Comparison of ENCODE assay signal across 9 cellular contexts in the genomic region with DNA sequence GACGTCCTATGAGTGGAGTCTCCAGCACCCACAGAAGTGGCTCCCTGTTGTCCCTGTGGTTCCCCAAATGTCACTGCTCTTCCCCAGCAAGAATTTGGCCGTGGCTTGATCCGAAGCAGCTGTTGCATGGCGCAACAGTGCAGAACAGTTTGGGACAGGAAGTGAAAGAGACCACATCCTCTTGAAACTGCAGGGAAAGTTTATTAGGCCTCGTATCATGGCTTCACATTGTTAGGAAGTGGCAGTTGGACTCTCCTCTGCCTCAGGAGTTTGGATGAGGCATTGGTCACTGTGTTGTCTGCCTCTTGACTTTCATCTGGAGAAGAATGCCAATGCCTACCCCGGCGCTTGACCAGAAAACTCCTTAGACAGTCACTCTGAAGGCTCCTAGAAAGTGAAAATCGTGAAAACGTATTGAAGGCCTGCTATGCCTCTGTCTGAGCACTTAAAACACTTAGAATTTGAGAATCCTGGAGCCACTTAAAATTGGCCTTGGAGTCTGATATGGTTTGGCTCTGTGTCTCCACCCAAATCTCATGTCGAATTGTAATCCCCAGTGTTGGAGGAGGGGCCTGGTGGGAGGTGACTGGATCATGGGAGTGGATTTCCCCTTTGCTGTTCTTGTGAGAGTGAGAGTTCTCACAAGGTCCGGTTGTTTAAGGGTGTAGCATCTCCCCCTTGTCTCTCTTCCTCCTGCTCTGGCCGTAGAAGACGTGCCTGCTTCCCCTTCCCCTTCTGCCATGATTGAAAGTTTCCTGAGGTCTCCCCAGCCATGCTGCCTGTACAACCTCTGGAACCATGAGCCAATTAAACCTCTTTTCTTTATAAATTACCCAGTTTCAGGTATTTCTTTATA.
DNase-seq lines count a peak whose midpoint lies in the region; ATAC-seq and TF ChIP-seq lines count a peak whose summit lies in the region.
"Had no signal": no experiment of that assay in that cellular context is flagged by ENCODE, and none has a peak within 500 bp of the region (broad histone marks: within the 10 kb centered on the region; RNA-seq: fewer than 3 reads in every experiment).

No MANE protein-coding gene starts in this region.

- no peaks in the 10 kb centered on the region for H3K36me3 Mint-ChIP-seq in CD4-positive, CD25-positive, alpha-beta regulatory T cell
- no peaks in the 10 kb centered on the region for H3K36me3 Mint-ChIP-seq in activated naive CD8-positive, alpha-beta T cell
- H3K36me3 Mint-ChIP-seq in mesothelial cell of epicardium, result no peaks in the 10 kb centered on the region

- H3K9ac ChIP-seq in trophoblast cell (ENCODE audit: low read length), result no peak overlapping the region
- H3K9ac ChIP-seq: parathyroid adenoma had no signal

- ATAC-seq in CD4-positive, CD25-positive, alpha-beta regulatory T cell (ENCODE audit: low read depth in 2 of 2), result peak; percentile 54 to 56
- ATAC-seq in GM19438 (IDR thresholded peaks at IDR 0.05; ENCODE audit: low read depth, unreplicated experiment), result peak; percentile 78
- peak; percentile 53 for ATAC-seq in HG03558 (IDR thresholded peaks at IDR 0.05; ENCODE audit: extremely low read depth, unreplicated experiment)

- no peak overlapping the region for H4K91ac ChIP-seq in trophoblast cell (ENCODE audit: low read depth, low read length)

- H3K36me3 ChIP-seq in CD4-positive, CD25-positive, alpha-beta regulatory T cell (ENCODE audit: control insufficient read depth, insufficient read depth, low read length), result no peaks in the 10 kb centered on the region
- H3K36me3 ChIP-seq in trophoblast cell (ENCODE audit: control insufficient read depth in 1 of 2, insufficient read depth in 2 of 2, low read length in 2 of 2), result no peaks in the 10 kb centered on the region

- no peaks in the 10 kb centered on the region for H3K79me2 ChIP-seq in trophoblast cell (ENCODE audit: control insufficient read depth, insufficient read depth, low read length, poor library complexity)
- H3K79me2 ChIP-seq: parathyroid adenoma had no signal

- no peaks in the 10 kb centered on the region for H3K79me1 ChIP-seq in trophoblast cell (ENCODE audit: low read length)

- no peak for TF ChIP-seq CTCF in mesothelial cell of epicardium (IDR thresholded peaks at IDR 0.05; ENCODE audit: unreplicated experiment)

- peaks cover 5 to 22% (median 13%) of the 10 kb centered on the region in 4 donors for H3K4me1 Mint-ChIP-seq in CD4-positive, CD25-positive, alpha-beta regulatory T cell
- peaks cover 23% of the 10 kb centered on the region for H3K4me1 Mint-ChIP-seq in activated naive CD8-positive, alpha-beta T cell (ENCODE audit: low read depth)
- peaks cover 3% of the 10 kb centered on the region for H3K4me1 Mint-ChIP-seq in mesothelial cell of epicardium

- H3K9me3 Mint-ChIP-seq in CD4-positive, CD25-positive, alpha-beta regulatory T cell, result no peaks in the 10 kb centered on the region
- H3K9me3 Mint-ChIP-seq in activated naive CD8-positive, alpha-beta T cell (ENCODE audit: low read depth), result no peaks in the 10 kb centered on the region
- no peaks in the 10 kb centered on the region for H3K9me3 Mint-ChIP-seq in mesothelial cell of epicardium

- H2AK5ac ChIP-seq in trophoblast cell (ENCODE audit: low read length), result no peak overlapping the region

- H4K12ac ChIP-seq in trophoblast cell (ENCODE audit: low read depth, low read length), result no peak overlapping the region

- DNase-seq in CD4-positive, CD25-positive, alpha-beta regulatory T cell, result peak in 2 of 3 donors; percentile 1 to 64
- DNase-seq in trophoblast cell, result peak; percentile 11 to 37
- DNase-seq in NCI-H1048 (lab: John Stamatoyannopoulos, UW), result no peak
- DNase-seq in DMS 273 treated with DMSO at 0.1 percent for 48 hours (lab: John Stamatoyannopoulos, UW), result no peak
- no peak for DNase-seq in mesothelial cell of epicardium (ENCODE audit: low spot score in 2 of 2, unreplicated experiment in 2 of 2)

- WGBS in trophoblast cell (ENCODE audit: extremely low coverage, insufficient coverage, insufficient read length), result no CpG with 5 or more reads among the region's 13 CpGs

- no peak overlapping the region for H3K14ac ChIP-seq in trophoblast cell (ENCODE audit: low read length)

- H3K4me3 Mint-ChIP-seq in CD4-positive, CD25-positive, alpha-beta regulatory T cell, result peak overlapping the region in 2 of 4 donors; percentile 74 to 80
- peak overlapping the region; percentile 63 for H3K4me3 Mint-ChIP-seq in activated naive CD8-positive, alpha-beta T cell
- H3K4me3 Mint-ChIP-seq in mesothelial cell of epicardium, result no peak overlapping the region

- no peaks in the 10 kb centered on the region for H3K27me3 Mint-ChIP-seq in CD4-positive, CD25-positive, alpha-beta regulatory T cell
- no peaks in the 10 kb centered on the region for H3K27me3 Mint-ChIP-seq in activated naive CD8-positive, alpha-beta T cell
- H3K27me3 Mint-ChIP-seq in mesothelial cell of epicardium (ENCODE audit: low read depth), result no peaks in the 10 kb centered on the region

- H2BK12ac ChIP-seq in trophoblast cell (ENCODE audit: low read length), result no peak overlapping the region

- H2BK120ac ChIP-seq in trophoblast cell (ENCODE audit: insufficient read depth, low read length, poor library complexity), result no peak overlapping the region

- H3K23ac ChIP-seq in trophoblast cell (ENCODE audit: low read length), result no peak overlapping the region

- peak overlapping the region in 2 of 3 donors; percentile 67 to 83 for H3K27ac Mint-ChIP-seq in CD4-positive, CD25-positive, alpha-beta regulatory T cell
- peak overlapping the region; percentile 62 for H3K27ac Mint-ChIP-seq in activated naive CD8-positive, alpha-beta T cell
- no peak overlapping the region for H3K27ac Mint-ChIP-seq in mesothelial cell of epicardium

- no peaks in the 10 kb centered on the region for H3K27me3 ChIP-seq in CD4-positive, CD25-positive, alpha-beta regulatory T cell (ENCODE audit: control insufficient read depth, insufficient read depth, low read length)
- H3K27me3 ChIP-seq in trophoblast cell (ENCODE audit: insufficient read depth, low read length), result no peaks in the 10 kb centered on the region

- H3K4me2 ChIP-seq in trophoblast cell (ENCODE audit: low read length), result no peak overlapping the region

- no peak overlapping the region for H3K27ac ChIP-seq in CD4-positive, CD25-positive, alpha-beta regulatory T cell (ENCODE audit: insufficient read depth, low read length, poor library complexity, severe bottlenecking)
- H3K27ac ChIP-seq in trophoblast cell (ENCODE audit: low read depth, low read length), result no peak overlapping the region
- H3K27ac ChIP-seq: parathyroid adenoma had no signal

- no peak overlapping the region for H2BK5ac ChIP-seq in trophoblast cell (ENCODE audit: low read depth, low read length, poor library complexity)

- peaks cover 5% of the 10 kb centered on the region for H3K4me1 ChIP-seq in CD4-positive, CD25-positive, alpha-beta regulatory T cell (ENCODE audit: control insufficient read depth, insufficient read depth, low read length, poor library complexity, severe bottlenecking)
- peaks cover 2 to 3% of the 10 kb centered on the region in 2 experiments for H3K4me1 ChIP-seq in trophoblast cell (ENCODE audit: control insufficient read depth in 1 of 2, insufficient read depth in 2 of 2, low read length in 2 of 2)
- H3K4me1 ChIP-seq: parathyroid adenoma had no signal

- no peak overlapping the region for H4K8ac ChIP-seq in trophoblast cell (ENCODE audit: low read depth, low read length)

- H2AFZ ChIP-seq in trophoblast cell (ENCODE audit: insufficient read depth, low read length, poor library complexity), result no peak overlapping the region
- H2AFZ ChIP-seq: parathyroid adenoma had no signal

- H3K9me3 ChIP-seq in CD4-positive, CD25-positive, alpha-beta regulatory T cell (ENCODE audit: control insufficient read depth in 2 of 2, low read length in 2 of 2), result no peaks in the 10 kb centered on the region
- H3K9me3 ChIP-seq in trophoblast cell (ENCODE audit: insufficient read depth, low read depth, low read length), result no peaks in the 10 kb centered on the region

- H3K4ac ChIP-seq in trophoblast cell (ENCODE audit: low read depth, low read length), result no peak overlapping the region

- no peak overlapping the region for H3K18ac ChIP-seq in trophoblast cell (ENCODE audit: low read length)

- peak overlapping the region; percentile 61 for H3K4me3 ChIP-seq in CD4-positive, CD25-positive, alpha-beta regulatory T cell (ENCODE audit: low read depth, low read length)
- no peak overlapping the region for H3K4me3 ChIP-seq in trophoblast cell (ENCODE audit: low read depth, low read length)

Comparison
In these comparisons a context has a peak if more than half of its experiments do, and no peak if none do; other contexts are left out.
1. DNase-seq: peak in CD4-positive, CD25-positive, alpha-beta regulatory T cell (2 of 3) and trophoblast cell (2 of 2); none in NCI-H1048 (single experiment), DMS 273 treated with DMSO at 0.1 percent for 48 hours (single experiment) and mesothelial cell of epicardium (0 of 2).
2. Peak in every context shown above with its lines, with median percentiles within 50 percentile points of each other: ATAC-seq.